In the genomic region with DNA sequence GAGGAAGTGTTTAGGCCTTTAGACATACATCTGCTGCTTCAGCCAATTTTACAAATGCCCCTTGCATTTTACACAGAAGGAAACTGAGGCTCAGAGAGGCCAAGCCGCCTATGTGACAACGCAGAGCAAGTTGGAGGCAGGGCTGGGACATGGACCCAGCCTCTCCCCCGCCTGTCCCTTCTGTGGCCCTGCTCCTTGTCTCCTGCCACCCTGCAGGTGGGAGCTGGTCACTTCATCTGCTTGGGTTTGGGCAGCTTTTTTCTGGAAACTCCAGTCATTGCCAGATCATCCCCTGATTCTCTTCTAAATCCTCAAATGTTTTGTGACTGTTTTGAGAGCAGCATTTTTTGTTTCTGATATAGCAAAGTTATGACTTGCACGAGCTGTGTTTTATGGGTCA, we compare ENCODE assay signal across 26 cellular contexts.
"Had no signal": no experiment of that assay in that cellular context is flagged by ENCODE, and none has a peak within 500 bp of the region (broad histone marks: within the 10 kb centered on the region; RNA-seq: fewer than 3 reads in every experiment).

No MANE protein-coding gene starts in this region.

- H3K27me3 ChIP-seq: dorsolateral prefrontal cortex had no signal

- H3K4me3 ChIP-seq: coronary artery, dorsolateral prefrontal cortex, esophagus squamous epithelium, gastroesophageal sphincter, heart right ventricle, left lung, lower lobe of right lung had no signal

- H3K27ac ChIP-seq: coronary artery, dorsolateral prefrontal cortex, epithelial cell of prostate, esophagus squamous epithelium, foreskin keratinocyte, gastroesophageal sphincter, heart right ventricle, left lung, lower lobe of right lung had no signal

- H3K27ac Mint-ChIP-seq: naive thymus-derived CD4-positive, alpha-beta T cell had no signal

- H3K36me3 ChIP-seq: esophagus squamous epithelium, gastroesophageal sphincter, heart right ventricle, left lung, lower lobe of right lung had no signal

- H3K9me3 ChIP-seq: esophagus squamous epithelium, gastroesophageal sphincter, heart right ventricle, left lung, lower lobe of right lung had no signal

- H3K4me1 Mint-ChIP-seq: naive thymus-derived CD4-positive, alpha-beta T cell had no signal

- H3K4me1 ChIP-seq: esophagus squamous epithelium, foreskin keratinocyte, gastroesophageal sphincter, heart right ventricle, left lung, lower lobe of right lung had no signal

- H3K36me3 Mint-ChIP-seq: naive thymus-derived CD4-positive, alpha-beta T cell had no signal

- FAIRE-seq: colon, endometrium, frontal cortex, islet of Langerhans, keratinocyte had no signal

- H3K4me3 Mint-ChIP-seq: naive thymus-derived CD4-positive, alpha-beta T cell had no signal

- ATAC-seq: esophagus mucosa; foreskin keratinocyte; gastroesophageal sphincter; heart right ventricle; left cardiac atrium; left lung; left ventricle myocardium superior; lower lobe of right lung; naive thymus-derived CD4-positive, alpha-beta T cell had no signal

- DNase-seq: dermis blood vessel endothelial cell; dorsolateral prefrontal cortex; effector CD4-positive, alpha-beta T cell; effector memory CD4-positive, alpha-beta T cell; erythroblast; esophagus squamous epithelium; foreskin keratinocyte; head of caudate nucleus; heart right ventricle; hippocampal formation; left cardiac atrium; left lung; left ventricle myocardium superior; lower lobe of right lung; mesendoderm; midbrain; naive thymus-derived CD4-positive, alpha-beta T cell had no signal
